22 cellular contexts compared by ENCODE assay signal in genomic region chr6:107628878-107629277, GRCh38.
"Had no signal": no experiment of that assay in that cellular context is flagged by ENCODE, and none has a peak within 500 bp of the region (broad histone marks: within the 10 kb centered on the region; RNA-seq: fewer than 3 reads in every experiment).

No MANE protein-coding gene starts in this region.

- H3K9me3 Mint-ChIP-seq: activated naive CD4-positive, alpha-beta T cell treated with anti-CD3 and anti-CD28 coated beads, Interleukin-2, amount 10 ng/mL, durations not matched to agents 7 days and 5 days; activated naive CD8-positive, alpha-beta T cell treated with anti-CD3 and anti-CD28 coated beads, Interleukin-2, amount 10 ng/mL, durations not matched to agents 7 days and 5 days; effector memory CD8-positive, alpha-beta T cell; natural killer cell treated with Interleukin-12 subunit alpha and Interleukin-12 subunit beta and Interleukin-15 and Interleukin-18, amount 100 ng/mL, for 72 hours; T-helper 1 cell treated with Interleukin-12 subunit alpha and Interleukin-12 subunit beta and Interleukin-4 antibody, amounts not matched to agents 30 μg/mL and 1 μg/mL, for 36 hours had no signal

- H3K36me3 Mint-ChIP-seq: activated naive CD4-positive, alpha-beta T cell treated with anti-CD3 and anti-CD28 coated beads, Interleukin-2, amount 10 ng/mL, durations not matched to agents 7 days and 5 days; natural killer cell treated with Interleukin-12 subunit alpha and Interleukin-12 subunit beta and Interleukin-15 and Interleukin-18, amount 100 ng/mL, for 72 hours had no signal

- DNase-seq: activated CD4-positive, alpha-beta T cell treated with anti-CD3 and anti-CD28 coated beads for 48 hours; activated CD4-positive, alpha-beta T cell treated with anti-CD3 and anti-CD28 coated beads, Interleukin-2, amount 50 U/mL, for 48 hours; activated CD8-positive, alpha-beta memory T cell treated with anti-CD3 and anti-CD28 coated beads for 24 hours; activated gamma-delta T cell; activated naive CD4-positive, alpha-beta T cell treated with anti-CD3 and anti-CD28 coated beads, Interleukin-2, amount 10 ng/mL, durations not matched to agents 7 days and 5 days; activated naive CD8-positive, alpha-beta T cell treated with anti-CD3 and anti-CD28 coated beads, Interleukin-2, amount 10 ng/mL, durations not matched to agents 7 days and 5 days; brain microvascular endothelial cell; cortex of kidney; effector memory CD8-positive, alpha-beta T cell; left ventricle myocardium inferior; mesendoderm; nucleus accumbens; pancreas; stimulated activated CD4-positive, alpha-beta T cell treated with anti-CD3 and anti-CD28 coated beads, Interleukin-15, amount 100 ng/mL, for 24 hours; stimulated activated CD4-positive, alpha-beta T cell treated with anti-CD3 and anti-CD28 coated beads, Interleukin-2, amount 100 ng/mL, for 24 hours; stimulated activated naive CD4-positive, alpha-beta T cell; SW 1271; T-helper 9 cell; WERI-Rb-1 had no signal

- H3K4me3 Mint-ChIP-seq: activated naive CD4-positive, alpha-beta T cell treated with anti-CD3 and anti-CD28 coated beads, Interleukin-2, amount 10 ng/mL, durations not matched to agents 7 days and 5 days; activated naive CD8-positive, alpha-beta T cell treated with anti-CD3 and anti-CD28 coated beads, Interleukin-2, amount 10 ng/mL, durations not matched to agents 7 days and 5 days; effector memory CD8-positive, alpha-beta T cell; natural killer cell treated with Interleukin-12 subunit alpha and Interleukin-12 subunit beta and Interleukin-15 and Interleukin-18, amount 100 ng/mL, for 72 hours; T-helper 1 cell treated with Interleukin-12 subunit alpha and Interleukin-12 subunit beta and Interleukin-4 antibody, amounts not matched to agents 30 μg/mL and 1 μg/mL, for 36 hours had no signal

- ATAC-seq: activated CD4-positive, CD25-positive, alpha-beta regulatory T cell treated with anti-CD3 and anti-CD28 coated beads, Interleukin-2, amount 50 U/mL, for 24 hours; effector memory CD8-positive, alpha-beta T cell; natural killer cell treated with Interleukin-12 subunit alpha and Interleukin-12 subunit beta and Interleukin-15 and Interleukin-18, amount 100 ng/mL, for 72 hours had no signal

- H3K27ac Mint-ChIP-seq: activated naive CD4-positive, alpha-beta T cell treated with anti-CD3 and anti-CD28 coated beads, Interleukin-2, amount 10 ng/mL, durations not matched to agents 7 days and 5 days; activated naive CD8-positive, alpha-beta T cell treated with anti-CD3 and anti-CD28 coated beads, Interleukin-2, amount 10 ng/mL, durations not matched to agents 7 days and 5 days; effector memory CD8-positive, alpha-beta T cell; natural killer cell treated with Interleukin-12 subunit alpha and Interleukin-12 subunit beta and Interleukin-15 and Interleukin-18, amount 100 ng/mL, for 72 hours; T-helper 1 cell treated with Interleukin-12 subunit alpha and Interleukin-12 subunit beta and Interleukin-4 antibody, amounts not matched to agents 30 μg/mL and 1 μg/mL, for 36 hours had no signal
